Comparison of ENCODE assay signal across 9 cellular contexts in the genomic region with DNA sequence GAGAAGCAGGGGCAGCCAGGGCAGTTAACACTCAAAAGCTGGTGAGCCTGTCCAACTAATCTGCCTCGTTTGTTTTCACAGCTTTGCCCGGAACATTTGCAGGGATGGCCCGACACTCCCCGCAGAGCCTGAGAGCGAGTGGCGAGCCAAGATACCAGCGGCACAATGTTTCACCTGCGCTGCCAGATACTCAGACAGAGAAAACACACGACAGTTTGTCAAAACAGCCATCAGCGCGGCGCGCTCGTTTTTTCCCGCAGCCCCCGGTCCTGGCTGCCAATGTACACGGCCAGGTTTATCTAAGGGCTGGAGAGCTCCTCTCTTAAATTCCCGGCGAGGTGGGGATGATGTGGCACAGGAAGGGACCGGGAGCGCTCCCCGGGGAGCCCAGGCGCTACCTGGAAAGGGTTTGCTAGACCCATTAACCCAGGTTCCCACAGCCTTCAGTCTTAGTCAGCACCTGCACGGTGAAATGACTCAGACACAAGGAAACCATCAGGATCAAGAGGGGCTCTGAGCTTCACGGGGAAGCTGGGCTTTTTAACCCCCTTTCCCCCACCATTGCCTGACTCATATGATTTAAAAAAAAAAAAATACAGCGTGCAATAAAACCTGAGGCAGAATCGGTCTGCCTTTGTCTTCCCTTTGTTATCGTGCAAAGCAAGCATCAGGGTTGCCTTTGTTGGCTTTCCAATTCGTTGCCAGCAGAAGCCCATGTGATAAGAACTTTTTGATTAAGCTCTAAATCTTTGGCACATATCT.
A peak's percentile ranks its signal among the peaks of the same experiment; 100 is the strongest.
DNase-seq lines count a peak whose midpoint lies in the region; ATAC-seq and TF ChIP-seq lines count a peak whose summit lies in the region.
"Had no signal": no experiment of that assay in that cellular context is flagged by ENCODE, and none has a peak within 500 bp of the region (broad histone marks: within the 10 kb centered on the region; RNA-seq: fewer than 3 reads in every experiment).

No MANE protein-coding gene starts in this region.

- H3K4me3 Mint-ChIP-seq in type B pancreatic cell, result peak overlapping the region; percentile 88
- no peak overlapping the region for H3K4me3 Mint-ChIP-seq in immature natural killer cell
- H3K4me3 Mint-ChIP-seq in T-cell, result no peak overlapping the region
- H3K4me3 Mint-ChIP-seq: B cell had no signal

- H3K4me1 Mint-ChIP-seq in type B pancreatic cell (ENCODE audit: unreplicated experiment) (peaks cover 38% of the 10 kb centered on the region), immature natural killer cell (no peaks in the 10 kb centered on the region), T-cell (peaks cover 0 to 2% (median 0%) of the 10 kb centered on the region in 3 donors)
- H3K4me1 Mint-ChIP-seq: B cell had no signal

- POLR2A ChIA-PET in T-cell (lab: Charles Lee), result no interaction called here

- H3K27ac Mint-ChIP-seq in type B pancreatic cell (peak overlapping the region; percentile 73), immature natural killer cell (no peak overlapping the region), T-cell (peak overlapping the region in 1 of 2 donors; percentile 24)
- H3K27ac Mint-ChIP-seq: B cell had no signal

- ATAC-seq in T-cell (replicated peaks in 1 of 4), result no peak

- H3K9me3 ChIP-seq in ascending aorta, result no peaks in the 10 kb centered on the region

- H3K9me3 Mint-ChIP-seq in type B pancreatic cell (no peaks in the 10 kb centered on the region), immature natural killer cell (peaks cover 0 to 9% (median 0%) of the 10 kb centered on the region in 6 donors), T-cell (no peaks in the 10 kb centered on the region)

- CTCF ChIA-PET in T-cell (lab: Charles Lee), result no interaction called here

- H3K36me3 ChIP-seq in ascending aorta, result no peaks in the 10 kb centered on the region

- H3K4me3 ChIP-seq in ascending aorta, result peak overlapping the region; percentile 27 to 54

- H3K4me1 ChIP-seq in ascending aorta, result peaks cover 0 to 5% of the 10 kb centered on the region in 2 donors

- H3K36me3 Mint-ChIP-seq in type B pancreatic cell (no peaks in the 10 kb centered on the region), immature natural killer cell (no peaks in the 10 kb centered on the region), T-cell (no peaks in the 10 kb centered on the region)

- in situ Hi-C loops in GM13977 (cut with MboI; ENCODE audit: low pct_unique_long_range_greater_than_20kb, low sequenced_read_pairs, unreplicated experiment), result no loop called here

- no peak for TF ChIP-seq CTCF in ascending aorta (IDR thresholded peaks at IDR 0.05)
- no peak for TF ChIP-seq CTCF in type B pancreatic cell (conservative IDR thresholded peaks at IDR 0.05)
- TF ChIP-seq CTCF in GM13977 (IDR thresholded peaks at IDR 0.05; ENCODE audit: extremely low read depth, insufficient read depth, missing control alignments), result no peak

- H3K27me3 Mint-ChIP-seq in type B pancreatic cell (peaks cover 19% of the 10 kb centered on the region), immature natural killer cell (ENCODE audit: low read depth in 3 of 3) (peaks cover 5 to 9% (median 5%) of the 10 kb centered on the region in 3 donors), T-cell (peaks cover 14 to 27% of the 10 kb centered on the region in 2 donors)

- no peaks in the 10 kb centered on the region for H3K27me3 ChIP-seq in ascending aorta

- intact Hi-C loops in ascending aorta (cut with DNase I), result no loop called here

- H3K27ac ChIP-seq in ascending aorta, result no peak overlapping the region

- peak; percentile 34 for DNase-seq in NCI-H1694 treated with DMSO at 0.1 percent for 48 hours (lab: John Stamatoyannopoulos, UW)
- DNase-seq in NCI-H1694 (lab: John Stamatoyannopoulos, UW), result no peak
- DNase-seq in ascending aorta (ENCODE audit: low spot score in 2 of 2), result no peak
- peak; percentile 96 for DNase-seq in islet precursor cell
- no peak for DNase-seq in type B pancreatic cell (ENCODE audit: extremely low spot score, unreplicated experiment)
- no peak for DNase-seq in immature natural killer cell
- no peak for DNase-seq in GM13977 (ENCODE audit: low spot score)
- no peak for DNase-seq in T-cell

Comparison
In these comparisons a context has a peak if more than half of its experiments do, and no peak if none do; other contexts are left out.
1. DNase-seq: peak in NCI-H1694 treated with DMSO at 0.1 percent for 48 hours (single experiment) and islet precursor cell (single experiment); none in NCI-H1694 (single experiment), ascending aorta (0 of 2), type B pancreatic cell (single experiment), immature natural killer cell (0 of 3), GM13977 (single experiment) and T-cell (0 of 34).